ENCODE assay signal across 8 cellular contexts in the genomic region with DNA sequence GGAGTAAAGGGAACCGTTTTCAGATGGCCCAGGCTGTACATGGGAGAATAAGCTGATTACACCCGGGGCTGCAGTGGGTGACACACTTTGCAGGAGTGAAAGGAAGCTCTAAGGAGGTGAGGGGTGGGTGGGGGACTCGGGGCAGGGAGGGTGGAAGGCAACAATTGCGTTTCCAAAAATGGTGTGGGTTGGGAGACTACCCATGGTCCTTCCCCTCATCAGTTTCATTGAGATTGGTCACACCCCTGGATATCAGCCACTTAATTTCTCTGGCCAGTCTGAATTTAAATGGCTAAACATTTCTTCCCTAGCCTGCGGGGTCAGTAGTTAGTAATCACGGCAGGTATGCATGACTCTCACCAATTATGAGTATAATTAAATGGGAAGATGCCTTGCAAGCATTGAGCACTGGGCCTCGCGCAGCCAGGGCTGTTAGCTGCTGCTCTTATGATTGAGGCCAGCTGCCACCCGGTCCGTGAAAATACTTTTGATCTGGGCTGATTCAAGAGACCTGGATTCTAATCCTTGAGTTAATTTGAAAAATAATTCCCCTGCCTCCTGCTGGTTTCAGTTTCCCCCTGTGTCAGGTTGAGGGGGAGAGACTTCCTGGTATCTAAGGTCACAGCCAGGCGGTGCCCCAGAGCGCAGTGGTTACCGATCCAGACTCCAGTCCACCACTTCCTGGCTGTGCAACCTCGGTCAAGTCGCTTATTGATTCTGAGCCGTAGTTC. TPM values are rescaled to one million over a fixed set of nuclear protein-coding genes. Genes with fewer than 3 reads are reported as not detected.
DNase-seq lines count a peak whose midpoint lies in the region; ATAC-seq and TF ChIP-seq lines count a peak whose summit lies in the region.

No MANE protein-coding gene starts in this region.

- peak overlapping the region; percentile 98 for H3K27ac Mint-ChIP-seq in CD4-positive, alpha-beta T cell

- peaks cover 13% of the 10 kb centered on the region for H3K36me3 Mint-ChIP-seq in CD4-positive, alpha-beta T cell (ENCODE audit: low read depth)

- H3K4me1 Mint-ChIP-seq in CD4-positive, alpha-beta T cell (ENCODE audit: low read depth), result peaks cover 89% of the 10 kb centered on the region

- no peaks in the 10 kb centered on the region for H3K27me3 ChIP-seq in CD4-positive, alpha-beta T cell (ENCODE audit: control insufficient read depth, insufficient read depth, low read length)
- H3K27me3 ChIP-seq in lower lobe of right lung (ENCODE audit: low read depth) (no peaks in the 10 kb centered on the region), HAP-1 (ENCODE audit: low read depth) (no peaks in the 10 kb centered on the region)

- no peak overlapping the region for H3K4me3 ChIP-seq in lower lobe of right lung
- H3K4me3 ChIP-seq in HAP-1, result no peak overlapping the region

- peak overlapping the region; percentile 74 for H3K4me3 Mint-ChIP-seq in CD4-positive, alpha-beta T cell

- H3K4me1 ChIP-seq in lower lobe of right lung, result peaks cover 100% of the 10 kb centered on the region
- H3K4me1 ChIP-seq in HAP-1, result no peaks in the 10 kb centered on the region

- ATAC-seq in CD4-positive, alpha-beta T cell (ENCODE audit: poor library complexity), result peak; percentile 60
- ATAC-seq in HG03442 (IDR thresholded peaks at IDR 0.05; ENCODE audit: unreplicated experiment) (peak; percentile 44), lower lobe of right lung (peak; percentile 56 to 58)

- in situ Hi-C loops in HAP-1 (cut with MboI; ENCODE audit: low sequenced_read_pairs), result no loop called here

- peak; percentile 16 for TF ChIP-seq CTCF in CD4-positive, alpha-beta T cell (IDR thresholded peaks at IDR 0.05)
- TF ChIP-seq CTCF in lower lobe of right lung (IDR thresholded peaks at IDR 0.05), result peak; percentile 23

- H3K27ac ChIP-seq in CD4-positive, alpha-beta T cell (ENCODE audit: low read depth, low read length), result peak overlapping the region; percentile 55
- peak overlapping the region; percentile 59 for H3K27ac ChIP-seq in lower lobe of right lung

- H3K9me3 Mint-ChIP-seq in CD4-positive, alpha-beta T cell, result no peaks in the 10 kb centered on the region

- DNase-seq in CD4-positive, alpha-beta T cell, result peak in 9 of 10 experiments; percentile 25 to 61 (median 40)
- DNase-seq in GM19238 (ENCODE audit: insufficient read length, low spot score) (peak; percentile 68), lower lobe of right lung (peak; percentile 85), epidermal melanocyte (ENCODE audit: insufficient read length, low spot score) (no peak), HAP-1 (ENCODE audit: low spot score in 2 of 2) (no peak)
- peak; percentile 28 to 31 for DNase-seq in activated CD4-positive, alpha-beta T cell treated with anti-CD3 and anti-CD28 coated beads for 4 hours
- DNase-seq in effector CD8-positive, alpha-beta T cell (lab: John Stamatoyannopoulos, UW), result no peak

- H3K27me3 Mint-ChIP-seq in CD4-positive, alpha-beta T cell, result no peaks in the 10 kb centered on the region

- no peaks in the 10 kb centered on the region for H3K9me3 ChIP-seq in CD4-positive, alpha-beta T cell (ENCODE audit: control insufficient read depth, low read length)
- H3K9me3 ChIP-seq in lower lobe of right lung, result no peaks in the 10 kb centered on the region
- H3K9me3 ChIP-seq in HAP-1, result no peaks in the 10 kb centered on the region

- H3K36me3 ChIP-seq in lower lobe of right lung (peaks cover 6% of the 10 kb centered on the region), HAP-1 (replicated peaks) (no peaks in the 10 kb centered on the region; the same call in 1 of the 2 replicates)

- CTCF ChIA-PET in CD4-positive, alpha-beta T cell (lab: Charles Lee), result interaction anchor here (1.1 to 1.8 kb wide), 3 partner anchors 23 to 43 kb away, joined by 3 to 5 read pairs (median 4); a partner anchor contains a TSS

- POLR2A ChIA-PET in CD4-positive, alpha-beta T cell (lab: Charles Lee), result interaction anchor here (0.6 to 1.7 kb wide), 4 partner anchors 10 to 301 kb away, joined by 3 to 10 read pairs (median 5); a partner anchor contains a TSS

- intact Hi-C loops in CD4-positive, alpha-beta T cell (cut with DNase I, micrococcal nuclease), result loop anchor here in 1 of 2 experiments (5.0 kb wide), 1 partner anchor 278 kb away; no protein-coding TSS in a partner anchor
- intact Hi-C loops in lower lobe of right lung (cut with DNase I), result no loop called here

RNA-seq across cellular contexts. Expression of a gene that starts 23.3 kb away (rescaled TPM):
- total RNA-seq in CD4-positive, alpha-beta T cell, result 10 to 100 TPM; 27.8 to 31.2 TPM
- total RNA-seq in lower lobe of right lung, result 84.0 TPM

Comparison
In these comparisons a context has a peak if more than half of its experiments do, and no peak if none do; other contexts are left out.
1. DNase-seq: peak in CD4-positive, alpha-beta T cell (9 of 10), GM19238 (single experiment), activated CD4-positive, alpha-beta T cell treated with anti-CD3 and anti-CD28 coated beads for 4 hours (2 of 2) and lower lobe of right lung (single experiment); none in epidermal melanocyte (single experiment), effector CD8-positive, alpha-beta T cell (single experiment) and HAP-1 (0 of 2).
2. Peak in every context shown above with its lines, with median percentiles within 50 percentile points of each other: ATAC-seq.